In the genomic region with DNA sequence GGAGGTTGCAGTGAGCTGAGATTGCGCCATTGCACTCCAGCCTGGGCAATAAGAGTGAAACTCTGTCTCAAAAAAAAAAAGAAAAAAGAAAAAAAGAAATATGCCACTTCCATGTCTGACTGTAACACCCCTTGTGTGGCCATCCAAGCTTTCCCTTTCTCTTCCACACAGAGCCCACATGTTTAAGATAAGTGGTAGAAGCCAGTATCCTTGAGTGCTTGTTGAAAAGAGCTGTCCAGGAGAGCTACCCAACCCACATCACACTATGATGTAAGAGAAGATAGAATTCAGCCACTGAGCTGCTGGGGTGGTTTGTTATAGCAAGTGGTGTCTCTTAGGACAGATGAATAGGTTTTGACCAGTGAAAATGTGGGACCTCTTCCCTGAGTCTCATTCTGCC, we compare ENCODE assay signal across 27 cellular contexts.
"Had no signal": no experiment of that assay in that cellular context is flagged by ENCODE, and none has a peak within 500 bp of the region (broad histone marks: within the 10 kb centered on the region; RNA-seq: fewer than 3 reads in every experiment).

No MANE protein-coding gene starts in this region.

- H3K9ac ChIP-seq: neural progenitor cell, parathyroid adenoma had no signal

- H3K4me1 ChIP-seq: neural progenitor cell, parathyroid adenoma, psoas muscle, right lobe of liver, suprapubic skin, testis, vagina had no signal

- H3K27me3 ChIP-seq: neural progenitor cell, ovary, right lobe of liver, sigmoid colon, suprapubic skin, testis, tibial nerve, upper lobe of left lung, vagina had no signal

- ATAC-seq: natural killer cell; psoas muscle; right lobe of liver; stimulated activated memory B cell treated with anti-CD40 and anti-IgM and Interleukin-4, amounts not matched to agents 10 μg/mL and 1 μg/mL and 100 μg/mL, for 72 hours; stimulated activated naive CD8-positive, alpha-beta T cell treated with anti-CD3 and anti-CD28 coated beads, Interleukin-15, amount 100 ng/mL, for 72 hours; stimulated activated naive CD8-positive, alpha-beta T cell treated with anti-CD3 and anti-CD28 coated beads, Interleukin-15, Interleukin-2, amounts not matched to agents 100 U/mL and 50 U/mL, for 24 hours had no signal

- H3K9me3 ChIP-seq: ovary, psoas muscle, right lobe of liver, sigmoid colon, suprapubic skin, testis, tibial nerve, upper lobe of left lung, vagina had no signal

- DNase-seq: natural killer cell; occipital lobe; ovary; posterior cingulate gyrus; psoas muscle; right cardiac atrium; right lobe of liver; sigmoid colon; small intestine; stimulated activated CD4-positive, alpha-beta T cell treated with anti-CD3 and anti-CD28 coated beads, Interleukin-1b, Interleukin-23, amount 100 ng/mL, for 48 hours; stimulated activated CD4-positive, alpha-beta T cell treated with anti-CD3 and anti-CD28 coated beads, Interleukin-4, amount 100 ng/mL, for 1 hour; stimulated activated CD4-positive, alpha-beta T cell treated with anti-CD3 and anti-CD28 coated beads, Interleukin-4, amount 100 ng/mL, for 4 hours; stimulated activated CD8-positive, alpha-beta memory T cell treated with anti-CD3 and anti-CD28 coated beads, Interleukin-4, amount 100 ng/mL, for 48 hours; stimulated activated naive CD4-positive, alpha-beta T cell; stimulated activated naive CD8-positive, alpha-beta T cell treated with anti-CD3 and anti-CD28 coated beads, Interleukin-15, amount 100 ng/mL, for 72 hours; stimulated activated naive CD8-positive, alpha-beta T cell treated with anti-CD3 and anti-CD28 coated beads, Interleukin-15, Interleukin-2, amounts not matched to agents 100 U/mL and 50 U/mL, for 24 hours; substantia nigra; testis; trophoblast cell; upper lobe of left lung had no signal

- H3K4me3 ChIP-seq: neural progenitor cell, ovary, psoas muscle, right lobe of liver, sigmoid colon, suprapubic skin, testis, tibial nerve, upper lobe of left lung, vagina had no signal

- H3K27ac ChIP-seq: neural progenitor cell, ovary, parathyroid adenoma, psoas muscle, right lobe of liver, sigmoid colon, suprapubic skin, testis, tibial nerve, vagina had no signal

- H3K36me3 ChIP-seq: neural progenitor cell, ovary, right lobe of liver, sigmoid colon, suprapubic skin, tibial nerve, upper lobe of left lung, vagina had no signal

- FAIRE-seq: small intestine, urothelium cell line had no signal
